ENCODE assay signal across 18 cellular contexts in the genomic region with DNA sequence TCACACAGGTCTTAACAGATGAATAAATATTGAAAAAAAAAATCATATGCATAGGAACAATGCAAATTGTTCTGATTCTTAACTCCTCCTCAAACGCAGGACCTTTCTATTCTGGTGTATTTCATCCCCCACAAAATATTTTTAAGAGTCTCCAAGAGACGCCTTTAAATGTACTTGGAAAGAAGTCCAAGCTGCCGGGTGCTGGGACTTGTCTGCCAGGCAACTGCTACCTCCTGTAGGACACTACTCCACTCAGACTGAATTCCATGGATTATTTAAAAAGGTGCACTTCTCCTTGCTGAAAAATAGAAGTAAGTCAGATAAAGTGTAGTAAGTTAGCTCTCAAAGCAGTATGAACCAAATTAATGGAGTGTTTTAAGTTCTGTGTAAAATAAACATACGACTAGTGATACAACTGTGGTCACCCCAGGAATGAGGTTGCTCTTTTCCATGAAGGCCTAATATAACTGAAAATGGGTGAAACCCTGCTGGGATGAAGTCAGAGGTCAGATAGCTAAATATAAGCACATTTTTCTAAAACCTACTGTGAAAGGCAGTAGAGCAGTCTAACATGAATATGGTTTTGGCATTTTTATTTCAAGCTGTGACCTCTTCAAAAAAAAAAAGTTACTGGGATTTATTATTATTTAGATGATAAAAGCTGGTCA.
DNase-seq lines count a peak whose midpoint lies in the region; ATAC-seq and TF ChIP-seq lines count a peak whose summit lies in the region.
"Had no signal": no experiment of that assay in that cellular context is flagged by ENCODE, and none has a peak within 500 bp of the region (broad histone marks: within the 10 kb centered on the region; RNA-seq: fewer than 3 reads in every experiment).

No MANE protein-coding gene starts in this region.

- H3K27ac Mint-ChIP-seq in nephron progenitor cell (peak overlapping the region; percentile 61), T-cell (no peak overlapping the region)
- no peak overlapping the region for H3K27ac Mint-ChIP-seq in CD8-positive, alpha-beta T cell

- H3K36me3 ChIP-seq in left ventricle myocardium inferior = no peaks in the 10 kb centered on the region
- no peaks in the 10 kb centered on the region for H3K36me3 ChIP-seq in CD8-positive, alpha-beta T cell (ENCODE audit: insufficient read depth, low read length)

- H3K36me3 Mint-ChIP-seq in nephron progenitor cell (ENCODE audit: low read depth) (no peaks in the 10 kb centered on the region), T-cell (no peaks in the 10 kb centered on the region)
- no peaks in the 10 kb centered on the region for H3K36me3 Mint-ChIP-seq in CD8-positive, alpha-beta T cell

- CTCF ChIA-PET in T-cell (lab: Charles Lee) = no interaction called here
- CTCF ChIA-PET in CD8-positive, alpha-beta T cell (lab: Charles Lee) = no interaction called here

- peaks cover 37% of the 10 kb centered on the region for H3K9me3 ChIP-seq in left ventricle myocardium inferior (replicated peaks)
- H3K9me3 ChIP-seq in right cardiac atrium (ENCODE audit: control insufficient read depth, low read length) = peaks cover 2% of the 10 kb centered on the region
- H3K9me3 ChIP-seq in CD8-positive, alpha-beta T cell (ENCODE audit: low read length) = no peaks in the 10 kb centered on the region

- POLR2A ChIA-PET in T-cell (lab: Charles Lee) = interaction anchor here in 1 of 2 donors (0.7 kb wide), 1 partner anchor 439 kb away, joined by 3 read pairs; no protein-coding TSS in a partner anchor
- POLR2A ChIA-PET in CD8-positive, alpha-beta T cell (lab: Charles Lee) = no interaction called here

- ATAC-seq in right cardiac atrium (no peak), T-cell (replicated peaks in 1 of 4) (no peak)
- ATAC-seq in CD8-positive, alpha-beta T cell = no peak

- H3K4me1 Mint-ChIP-seq in nephron progenitor cell (no peaks in the 10 kb centered on the region), T-cell (no peaks in the 10 kb centered on the region)
- H3K4me1 Mint-ChIP-seq in CD8-positive, alpha-beta T cell (ENCODE audit: low read depth) = no peaks in the 10 kb centered on the region

- no peak overlapping the region for H3K4me3 ChIP-seq in left ventricle myocardium inferior
- no peak overlapping the region for H3K4me3 ChIP-seq in right cardiac atrium (ENCODE audit: low read length)
- H3K4me3 ChIP-seq in CD8-positive, alpha-beta T cell (ENCODE audit: low read depth, low read length) = no peak overlapping the region
- H3K4me3 ChIP-seq: GM23248, PC-9 had no signal

- H3K4me1 ChIP-seq in left ventricle myocardium inferior = peaks cover 11% of the 10 kb centered on the region
- H3K4me1 ChIP-seq in right cardiac atrium (ENCODE audit: control insufficient read depth, insufficient read depth, low read length) = no peaks in the 10 kb centered on the region
- no peaks in the 10 kb centered on the region for H3K4me1 ChIP-seq in CD8-positive, alpha-beta T cell (ENCODE audit: insufficient read depth, low read length)

- 48% methylated on average over 4 of the region's 4 CpGs for WGBS in right cardiac atrium

- H3K27me3 Mint-ChIP-seq in nephron progenitor cell (ENCODE audit: low read depth, poor library complexity) (peaks cover 9% of the 10 kb centered on the region), T-cell (no peaks in the 10 kb centered on the region)
- no peaks in the 10 kb centered on the region for H3K27me3 Mint-ChIP-seq in CD8-positive, alpha-beta T cell (ENCODE audit: low read depth)

- no peak for TF ChIP-seq CTCF in left ventricle myocardium inferior (IDR thresholded peaks at IDR 0.05; ENCODE audit: borderline replicate concordance)
- no peak for TF ChIP-seq CTCF in nephron progenitor cell (IDR thresholded peaks at IDR 0.05)
- no peak for TF ChIP-seq CTCF in CD8-positive, alpha-beta T cell (IDR thresholded peaks at IDR 0.05)

- intact Hi-C loops in left ventricle myocardium inferior (cut with micrococcal nuclease) = no loop called here
- intact Hi-C loops in right cardiac atrium (cut with DNase I) = no loop called here
- intact Hi-C loops in CD8-positive, alpha-beta T cell (cut with DNase I, micrococcal nuclease) = no loop called here

- H3K9me3 Mint-ChIP-seq in nephron progenitor cell = peaks cover 32% of the 10 kb centered on the region
- H3K9me3 Mint-ChIP-seq in T-cell = peaks cover 14 to 53% (median 24%) of the 10 kb centered on the region in 3 donors
- H3K9me3 Mint-ChIP-seq in CD8-positive, alpha-beta T cell = peaks cover 33% of the 10 kb centered on the region

- no peaks in the 10 kb centered on the region for H3K27me3 ChIP-seq in left ventricle myocardium inferior (ENCODE audit: low read depth)
- H3K27me3 ChIP-seq in right cardiac atrium (ENCODE audit: control insufficient read depth, insufficient read depth) = no peaks in the 10 kb centered on the region
- H3K27me3 ChIP-seq in CD8-positive, alpha-beta T cell (ENCODE audit: insufficient read depth, low read length) = no peaks in the 10 kb centered on the region

- DNase-seq in left ventricle myocardium inferior = no peak
- DNase-seq in right cardiac atrium = no peak
- peak; percentile 13 for DNase-seq in brain pericyte (ENCODE audit: low read depth, low spot score)
- DNase-seq in nephron progenitor cell = no peak
- no peak for DNase-seq in T-cell
- DNase-seq in CD8-positive, alpha-beta T cell = no peak
- no peak for DNase-seq in NCI-H748 treated with DMSO at 0.1 percent for 48 hours (lab: John Stamatoyannopoulos, UW)
- DNase-seq in D341Med (ENCODE audit: low spot score) = no peak
- DNase-seq: Calu3, DMS79, GF-D8, GM23248, KBM-7, NCI-H146, NCI-H2081 treated with DMSO at 0.1 percent for 48 hours, NCI-H446, NCI-H774, PC-9 had no signal

- peak overlapping the region; percentile 15 for H3K27ac ChIP-seq in left ventricle myocardium inferior (replicated peaks)
- no peak overlapping the region for H3K27ac ChIP-seq in right cardiac atrium (ENCODE audit: low read length)
- H3K27ac ChIP-seq in CD8-positive, alpha-beta T cell (ENCODE audit: low read depth, low read length) = no peak overlapping the region
- H3K27ac ChIP-seq: GM23248, PC-9 had no signal

- H3K4me3 Mint-ChIP-seq in nephron progenitor cell (no peak overlapping the region), T-cell (no peak overlapping the region)
- H3K4me3 Mint-ChIP-seq in CD8-positive, alpha-beta T cell = no peak overlapping the region
